ENCODE assay signal across 28 cellular contexts in genomic region chr4:73404042-73404441, GRCh38. TPM values are rescaled to one million over a fixed set of nuclear protein-coding genes. Genes with fewer than 3 reads are reported as not detected.
"Had no signal": no experiment of that assay in that cellular context is flagged by ENCODE, and none has a peak within 500 bp of the region (broad histone marks: within the 10 kb centered on the region; RNA-seq: fewer than 3 reads in every experiment).

Gene ALB, plus strand, starts transcription at chr4:73404287. Its CDS starts 41 bp downstream, at chr4:73404328.

- H3K9me3 Mint-ChIP-seq: activated CD4-positive, alpha-beta memory T cell treated with anti-CD3 and anti-CD28 coated beads for 36 hours; activated naive CD4-positive, alpha-beta T cell treated with anti-CD3 and anti-CD28 coated beads, Interleukin-2, amount 50 U/mL, for 72 hours; activated T-helper 1 cell treated with anti-CD3 and anti-CD28 coated beads, Interleukin-12 subunit alpha, Interleukin-12 subunit beta, Interleukin-2, Interleukin-4 antibody, amounts not matched to agents 30 ng/mL and 10 ng/mL and 1 ng/mL, durations not matched to agents 14 hours and 24 hours and 36 hours; naive thymus-derived CD4-positive, alpha-beta T cell; neural progenitor cell; stimulated activated memory B cell treated with anti-CD40 and anti-IgM and Interleukin-4, amounts not matched to agents 10 μg/mL and 1 μg/mL and 100 μg/mL, for 72 hours; T-helper 1 cell treated with Interleukin-12 subunit alpha and Interleukin-12 subunit beta and Interleukin-4 antibody, amounts not matched to agents 30 μg/mL and 1 μg/mL, for 36 hours had no signal

- H3K27me3 Mint-ChIP-seq: activated CD4-positive, alpha-beta memory T cell treated with anti-CD3 and anti-CD28 coated beads for 36 hours; stimulated activated memory B cell treated with anti-CD40 and anti-IgM and Interleukin-4, amounts not matched to agents 10 μg/mL and 1 μg/mL and 100 μg/mL, for 72 hours had no signal

- ATAC-seq: activated naive CD4-positive, alpha-beta T cell treated with anti-CD3 and anti-CD28 coated beads, Interleukin-2, amount 50 U/mL, for 72 hours; heart left ventricle; left colon; naive thymus-derived CD4-positive, alpha-beta T cell; psoas muscle; right cardiac atrium; stimulated activated memory B cell treated with anti-CD40 and anti-IgM and Interleukin-4, amounts not matched to agents 10 μg/mL and 1 μg/mL and 100 μg/mL, for 72 hours had no signal

- H3K36me3 Mint-ChIP-seq: activated CD4-positive, alpha-beta memory T cell treated with anti-CD3 and anti-CD28 coated beads for 36 hours; activated naive CD4-positive, alpha-beta T cell treated with anti-CD3 and anti-CD28 coated beads, Interleukin-2, amount 50 U/mL, for 72 hours; naive thymus-derived CD4-positive, alpha-beta T cell; neural progenitor cell; stimulated activated memory B cell treated with anti-CD40 and anti-IgM and Interleukin-4, amounts not matched to agents 10 μg/mL and 1 μg/mL and 100 μg/mL, for 72 hours had no signal

- H3K27ac Mint-ChIP-seq: activated CD4-positive, alpha-beta memory T cell treated with anti-CD3 and anti-CD28 coated beads for 36 hours; activated naive CD4-positive, alpha-beta T cell treated with anti-CD3 and anti-CD28 coated beads, Interleukin-2, amount 50 U/mL, for 72 hours; activated T-helper 1 cell treated with anti-CD3 and anti-CD28 coated beads, Interleukin-12 subunit alpha, Interleukin-12 subunit beta, Interleukin-2, Interleukin-4 antibody, amounts not matched to agents 30 ng/mL and 10 ng/mL and 1 ng/mL, durations not matched to agents 14 hours and 24 hours and 36 hours; naive thymus-derived CD4-positive, alpha-beta T cell; neural progenitor cell; stimulated activated memory B cell treated with anti-CD40 and anti-IgM and Interleukin-4, amounts not matched to agents 10 μg/mL and 1 μg/mL and 100 μg/mL, for 72 hours; T-helper 1 cell treated with Interleukin-12 subunit alpha and Interleukin-12 subunit beta and Interleukin-4 antibody, amounts not matched to agents 30 μg/mL and 1 μg/mL, for 36 hours had no signal

- H3K4me3 ChIP-seq: breast epithelium, colonic mucosa, dorsolateral prefrontal cortex, esophagus muscularis mucosa, heart left ventricle, lung, neural progenitor cell, psoas muscle, skin epidermis, stomach, suprapubic skin, tibial nerve, uterus had no signal

- H3K4me3 Mint-ChIP-seq: activated CD4-positive, alpha-beta memory T cell treated with anti-CD3 and anti-CD28 coated beads for 36 hours; activated T-helper 1 cell treated with anti-CD3 and anti-CD28 coated beads, Interleukin-12 subunit alpha, Interleukin-12 subunit beta, Interleukin-2, Interleukin-4 antibody, amounts not matched to agents 30 ng/mL and 10 ng/mL and 1 ng/mL, durations not matched to agents 14 hours and 24 hours and 36 hours; naive thymus-derived CD4-positive, alpha-beta T cell; neural progenitor cell; stimulated activated memory B cell treated with anti-CD40 and anti-IgM and Interleukin-4, amounts not matched to agents 10 μg/mL and 1 μg/mL and 100 μg/mL, for 72 hours; T-helper 1 cell treated with Interleukin-12 subunit alpha and Interleukin-12 subunit beta and Interleukin-4 antibody, amounts not matched to agents 30 μg/mL and 1 μg/mL, for 36 hours had no signal

- H3K4me1 Mint-ChIP-seq: naive thymus-derived CD4-positive, alpha-beta T cell; stimulated activated memory B cell treated with anti-CD40 and anti-IgM and Interleukin-4, amounts not matched to agents 10 μg/mL and 1 μg/mL and 100 μg/mL, for 72 hours had no signal

- DNase-seq: activated CD4-positive, alpha-beta memory T cell treated with anti-CD3 and anti-CD28 coated beads for 36 hours; activated CD4-positive, alpha-beta T cell treated with anti-CD3 and anti-CD28 coated beads for 4 hours; activated CD4-positive, CD25-positive, alpha-beta regulatory T cell; activated gamma-delta T cell treated with Interleukin-2 at 50 U/mL for 16 hours; aorta; colonic mucosa; dorsolateral prefrontal cortex; heart left ventricle; left colon; naive thymus-derived CD4-positive, alpha-beta T cell; psoas muscle; right cardiac atrium; stimulated activated CD4-positive, alpha-beta T cell treated with anti-CD3 and anti-CD28 coated beads, Interleukin-1b, Interleukin-23, amount 100 ng/mL, for 48 hours; stomach; T1000; uterus had no signal

RNA-seq across cellular contexts. Expression of gene ALB, which starts in this region (rescaled TPM):
- total RNA-seq: activated CD4-positive, alpha-beta memory T cell treated with anti-CD3 and anti-CD28 coated beads for 36 hours; activated naive CD4-positive, alpha-beta T cell treated with anti-CD3 and anti-CD28 coated beads, Interleukin-2, amount 50 U/mL, for 72 hours; activated T-helper 1 cell treated with anti-CD3 and anti-CD28 coated beads, Interleukin-12 subunit alpha, Interleukin-12 subunit beta, Interleukin-2, Interleukin-4 antibody, amounts not matched to agents 30 ng/mL and 10 ng/mL and 1 ng/mL, durations not matched to agents 14 hours and 24 hours and 36 hours; left colon; osteoblast had no signal
